ENCODE assay signal across 18 cellular contexts in genomic region chr19:19382118-19382517, GRCh38.
"Had no signal": no experiment of that assay in that cellular context is flagged by ENCODE, and none has a peak within 500 bp of the region (broad histone marks: within the 10 kb centered on the region; RNA-seq: fewer than 3 reads in every experiment).

No MANE protein-coding gene starts in this region.

- ATAC-seq: activated CD4-positive, CD25-positive, alpha-beta regulatory T cell treated with anti-CD3 and anti-CD28 coated beads, Interleukin-2, amount 50 U/mL, for 24 hours; activated CD8-positive, alpha-beta memory T cell treated with anti-CD3 and anti-CD28 coated beads, Interleukin-2, amount 10 ng/mL, durations not matched to agents 7 days and 5 days; esophagus mucosa; left cardiac atrium; stimulated activated naive CD8-positive, alpha-beta T cell treated with anti-CD3 and anti-CD28 coated beads, Interleukin-15, amount 100 ng/mL, for 72 hours; T-helper 17 cell had no signal

- H3K27ac ChIP-seq: brain microvascular endothelial cell had no signal

- H3K9me3 Mint-ChIP-seq: activated T-cell treated with anti-CD3 and anti-CD28 coated beads, Interleukin-2, amount 50 U/mL, for 24 hours; naive B cell; stimulated activated naive CD8-positive, alpha-beta T cell treated with anti-CD3 and anti-CD28 coated beads, Interleukin-15, amount 100 ng/mL, for 72 hours had no signal

- H3K27ac Mint-ChIP-seq: activated CD8-positive, alpha-beta memory T cell treated with anti-CD3 and anti-CD28 coated beads, Interleukin-2, amount 10 ng/mL, durations not matched to agents 7 days and 5 days; activated naive CD8-positive, alpha-beta T cell; activated T-cell treated with anti-CD3 and anti-CD28 coated beads, Interleukin-2, amount 50 U/mL, for 24 hours; T-helper 17 cell had no signal

- H3K4me3 Mint-ChIP-seq: activated CD8-positive, alpha-beta memory T cell treated with anti-CD3 and anti-CD28 coated beads, Interleukin-2, amount 10 ng/mL, durations not matched to agents 7 days and 5 days; activated T-cell treated with anti-CD3 and anti-CD28 coated beads, Interleukin-2, amount 50 U/mL, for 24 hours; stimulated activated naive CD8-positive, alpha-beta T cell treated with anti-CD3 and anti-CD28 coated beads, Interleukin-15, amount 100 ng/mL, for 72 hours; T-helper 17 cell had no signal

- H3K36me3 ChIP-seq: brain microvascular endothelial cell had no signal

- H3K36me3 Mint-ChIP-seq: activated CD8-positive, alpha-beta memory T cell treated with anti-CD3 and anti-CD28 coated beads, Interleukin-2, amount 10 ng/mL, durations not matched to agents 7 days and 5 days; naive B cell had no signal

- DNase-seq: activated CD4-positive, alpha-beta T cell treated with anti-CD3 and anti-CD28 coated beads, Interleukin-2, amount 50 U/mL, for 48 hours; activated CD8-positive, alpha-beta memory T cell treated with anti-CD3 and anti-CD28 coated beads, Interleukin-2, amount 10 ng/mL, durations not matched to agents 7 days and 5 days; activated effector memory CD4-positive, alpha-beta T cell treated with anti-CD3 and anti-CD28 coated beads, Interleukin-2, amount 50 U/mL, for 16 hours; activated T-cell treated with anti-CD3 and anti-CD28 coated beads, Interleukin-2, amount 50 U/mL, for 24 hours; amygdala; brain microvascular endothelial cell; hypothalamus; left cardiac atrium; naive B cell; stimulated activated CD4-positive, alpha-beta T cell treated with anti-CD3 and anti-CD28 coated beads, Interleukin-4, amount 100 ng/mL, for 1 hour; stimulated activated CD8-positive, alpha-beta memory T cell treated with anti-CD3 and anti-CD28 coated beads, Interleukin-4, amount 100 ng/mL, for 48 hours; stimulated activated naive CD8-positive, alpha-beta T cell treated with anti-CD3 and anti-CD28 coated beads, Interleukin-15, amount 100 ng/mL, for 72 hours; T-helper 17 cell; testis had no signal

- H3K4me3 ChIP-seq: lung, testis had no signal

- H3K9me3 ChIP-seq: testis had no signal

- H3K27me3 ChIP-seq: brain microvascular endothelial cell, testis had no signal

- H3K27me3 Mint-ChIP-seq: activated CD8-positive, alpha-beta memory T cell treated with anti-CD3 and anti-CD28 coated beads, Interleukin-2, amount 10 ng/mL, durations not matched to agents 7 days and 5 days; activated naive CD8-positive, alpha-beta T cell; activated T-cell treated with anti-CD3 and anti-CD28 coated beads, Interleukin-2, amount 50 U/mL, for 24 hours; naive B cell; stimulated activated naive CD8-positive, alpha-beta T cell treated with anti-CD3 and anti-CD28 coated beads, Interleukin-15, amount 100 ng/mL, for 72 hours; T-helper 17 cell had no signal
